In the genomic region with DNA sequence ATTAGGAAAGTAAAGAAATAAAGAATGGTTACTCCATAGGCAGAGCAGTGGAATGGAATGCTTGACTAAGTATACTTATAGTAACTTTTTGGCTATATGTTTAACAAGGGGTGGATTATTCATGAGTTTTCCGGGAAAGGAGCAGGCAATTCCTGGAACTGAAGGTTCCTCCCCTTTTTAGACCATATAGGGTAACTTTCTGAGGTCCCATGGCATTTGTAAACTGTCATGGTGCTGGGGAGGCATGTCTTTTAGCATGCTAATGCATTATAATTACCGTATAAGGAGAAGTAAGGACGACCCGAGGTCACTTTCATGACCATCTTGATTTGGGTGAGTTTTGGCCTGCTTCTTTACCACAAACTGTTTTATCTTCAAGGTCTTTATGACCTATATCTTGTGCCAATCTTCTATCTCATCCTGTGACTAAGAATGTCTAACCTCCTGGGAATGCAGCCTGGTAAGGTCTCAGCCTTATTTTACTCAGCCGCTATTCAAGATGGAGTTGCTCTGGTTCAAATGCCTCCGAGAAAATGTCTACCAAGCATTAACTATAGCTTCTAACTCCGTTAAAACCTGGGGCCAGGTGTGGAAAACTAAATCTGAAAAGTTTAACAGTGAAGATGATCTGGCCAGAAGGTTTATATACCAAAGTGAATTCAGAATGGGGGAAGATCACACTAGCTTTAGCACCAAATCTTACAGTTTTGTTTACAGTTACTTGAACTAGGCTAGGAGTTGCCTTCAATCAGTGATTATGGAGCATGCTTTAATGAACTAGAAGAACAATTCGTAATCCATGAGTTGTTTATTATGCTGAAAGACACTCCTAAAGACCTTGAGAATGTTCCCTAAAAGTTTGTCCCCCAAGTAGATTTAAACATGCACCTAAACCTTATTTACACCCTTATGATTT, we compare ENCODE assay signal across 1 cellular context.
TF ChIP-seq lines count a peak whose summit lies in the region.

No MANE protein-coding gene starts in this region.

TF ChIP-seq in K562, 482 proteins besides CTCF, POLR2A, EP300 and RAD21 (continued from another document):
- TF ChIP-seq, protein P1, sequence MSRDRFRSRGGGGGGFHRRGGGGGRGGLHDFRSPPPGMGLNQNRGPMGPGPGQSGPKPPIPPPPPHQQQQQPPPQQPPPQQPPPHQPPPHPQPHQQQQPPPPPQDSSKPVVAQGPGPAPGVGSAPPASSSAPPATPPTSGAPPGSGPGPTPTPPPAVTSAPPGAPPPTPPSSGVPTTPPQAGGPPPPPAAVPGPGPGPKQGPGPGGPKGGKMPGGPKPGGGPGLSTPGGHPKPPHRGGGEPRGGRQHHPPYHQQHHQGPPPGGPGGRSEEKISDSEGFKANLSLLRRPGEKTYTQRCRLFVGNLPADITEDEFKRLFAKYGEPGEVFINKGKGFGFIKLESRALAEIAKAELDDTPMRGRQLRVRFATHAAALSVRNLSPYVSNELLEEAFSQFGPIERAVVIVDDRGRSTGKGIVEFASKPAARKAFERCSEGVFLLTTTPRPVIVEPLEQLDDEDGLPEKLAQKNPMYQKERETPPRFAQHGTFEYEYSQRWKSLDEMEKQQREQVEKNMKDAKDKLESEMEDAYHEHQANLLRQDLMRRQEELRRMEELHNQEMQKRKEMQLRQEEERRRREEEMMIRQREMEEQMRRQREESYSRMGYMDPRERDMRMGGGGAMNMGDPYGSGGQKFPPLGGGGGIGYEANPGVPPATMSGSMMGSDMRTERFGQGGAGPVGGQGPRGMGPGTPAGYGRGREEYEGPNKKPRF (IDR thresholded peaks at IDR 0.05; ENCODE audit: low read depth, low read length) = no peak
- TF ChIP-seq NELFE (IDR thresholded peaks at IDR 0.05; ENCODE audit: insufficient read depth, insufficient read length) (no peak), GTF2B (IDR thresholded peaks at IDR 0.05; ENCODE audit: extremely low read depth, insufficient read length) (no peak), ZNF79 (CRISPR knock-in tag; IDR thresholded peaks at IDR 0.05; ENCODE audit: low read depth) (peak; percentile 72; the same call in 1 of the 2 replicates), KLF13 (tag; IDR thresholded peaks at IDR 0.05; ENCODE audit: borderline replicate concordance, low read depth) (peak; percentile 86), STAT5A (IDR thresholded peaks at IDR 0.05; ENCODE audit: borderline replicate concordance, low read length) (peak; percentile 88), BRD4 (IDR thresholded peaks at IDR 0.05) (peak; percentile 43; the same call in 1 of the 2 replicates), XRCC5 (IDR thresholded peaks at IDR 0.05; ENCODE audit: low read depth, low read length) (no peak), ZEB2 (IDR thresholded peaks at IDR 0.05) (no peak), SMARCB1 (IDR thresholded peaks at IDR 0.05; ENCODE audit: insufficient read length, low read depth) (no peak)
- TF ChIP-seq, protein P2, sequence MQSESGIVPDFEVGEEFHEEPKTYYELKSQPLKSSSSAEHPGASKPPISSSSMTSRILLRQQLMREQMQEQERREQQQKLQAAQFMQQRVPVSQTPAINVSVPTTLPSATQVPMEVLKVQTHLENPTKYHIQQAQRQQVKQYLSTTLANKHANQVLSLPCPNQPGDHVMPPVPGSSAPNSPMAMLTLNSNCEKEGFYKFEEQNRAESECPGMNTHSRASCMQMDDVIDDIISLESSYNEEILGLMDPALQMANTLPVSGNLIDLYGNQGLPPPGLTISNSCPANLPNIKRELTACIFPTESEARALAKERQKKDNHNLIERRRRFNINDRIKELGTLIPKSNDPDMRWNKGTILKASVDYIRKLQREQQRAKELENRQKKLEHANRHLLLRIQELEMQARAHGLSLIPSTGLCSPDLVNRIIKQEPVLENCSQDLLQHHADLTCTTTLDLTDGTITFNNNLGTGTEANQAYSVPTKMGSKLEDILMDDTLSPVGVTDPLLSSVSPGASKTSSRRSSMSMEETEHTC (IDR thresholded peaks at IDR 0.05) = no peak
- TF ChIP-seq, protein P3, sequence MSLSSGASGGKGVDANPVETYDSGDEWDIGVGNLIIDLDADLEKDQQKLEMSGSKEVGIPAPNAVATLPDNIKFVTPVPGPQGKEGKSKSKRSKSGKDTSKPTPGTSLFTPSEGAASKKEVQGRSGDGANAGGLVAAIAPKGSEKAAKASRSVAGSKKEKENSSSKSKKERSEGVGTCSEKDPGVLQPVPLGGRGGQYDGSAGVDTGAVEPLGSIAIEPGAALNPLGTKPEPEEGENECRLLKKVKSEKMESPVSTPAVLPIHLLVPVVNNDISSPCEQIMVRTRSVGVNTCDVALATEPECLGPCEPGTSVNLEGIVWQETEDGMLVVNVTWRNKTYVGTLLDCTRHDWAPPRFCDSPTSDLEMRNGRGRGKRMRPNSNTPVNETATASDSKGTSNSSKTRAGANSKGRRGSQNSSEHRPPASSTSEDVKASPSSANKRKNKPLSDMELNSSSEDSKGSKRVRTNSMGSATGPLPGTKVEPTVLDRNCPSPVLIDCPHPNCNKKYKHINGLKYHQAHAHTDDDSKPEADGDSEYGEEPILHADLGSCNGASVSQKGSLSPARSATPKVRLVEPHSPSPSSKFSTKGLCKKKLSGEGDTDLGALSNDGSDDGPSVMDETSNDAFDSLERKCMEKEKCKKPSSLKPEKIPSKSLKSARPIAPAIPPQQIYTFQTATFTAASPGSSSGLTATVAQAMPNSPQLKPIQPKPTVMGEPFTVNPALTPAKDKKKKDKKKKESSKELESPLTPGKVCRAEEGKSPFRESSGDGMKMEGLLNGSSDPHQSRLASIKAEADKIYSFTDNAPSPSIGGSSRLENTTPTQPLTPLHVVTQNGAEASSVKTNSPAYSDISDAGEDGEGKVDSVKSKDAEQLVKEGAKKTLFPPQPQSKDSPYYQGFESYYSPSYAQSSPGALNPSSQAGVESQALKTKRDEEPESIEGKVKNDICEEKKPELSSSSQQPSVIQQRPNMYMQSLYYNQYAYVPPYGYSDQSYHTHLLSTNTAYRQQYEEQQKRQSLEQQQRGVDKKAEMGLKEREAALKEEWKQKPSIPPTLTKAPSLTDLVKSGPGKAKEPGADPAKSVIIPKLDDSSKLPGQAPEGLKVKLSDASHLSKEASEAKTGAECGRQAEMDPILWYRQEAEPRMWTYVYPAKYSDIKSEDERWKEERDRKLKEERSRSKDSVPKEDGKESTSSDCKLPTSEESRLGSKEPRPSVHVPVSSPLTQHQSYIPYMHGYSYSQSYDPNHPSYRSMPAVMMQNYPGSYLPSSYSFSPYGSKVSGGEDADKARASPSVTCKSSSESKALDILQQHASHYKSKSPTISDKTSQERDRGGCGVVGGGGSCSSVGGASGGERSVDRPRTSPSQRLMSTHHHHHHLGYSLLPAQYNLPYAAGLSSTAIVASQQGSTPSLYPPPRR (CRISPR knock-in tag; IDR thresholded peaks at IDR 0.05; ENCODE audit: borderline replicate concordance) = no peak
- TF ChIP-seq, protein P4, sequence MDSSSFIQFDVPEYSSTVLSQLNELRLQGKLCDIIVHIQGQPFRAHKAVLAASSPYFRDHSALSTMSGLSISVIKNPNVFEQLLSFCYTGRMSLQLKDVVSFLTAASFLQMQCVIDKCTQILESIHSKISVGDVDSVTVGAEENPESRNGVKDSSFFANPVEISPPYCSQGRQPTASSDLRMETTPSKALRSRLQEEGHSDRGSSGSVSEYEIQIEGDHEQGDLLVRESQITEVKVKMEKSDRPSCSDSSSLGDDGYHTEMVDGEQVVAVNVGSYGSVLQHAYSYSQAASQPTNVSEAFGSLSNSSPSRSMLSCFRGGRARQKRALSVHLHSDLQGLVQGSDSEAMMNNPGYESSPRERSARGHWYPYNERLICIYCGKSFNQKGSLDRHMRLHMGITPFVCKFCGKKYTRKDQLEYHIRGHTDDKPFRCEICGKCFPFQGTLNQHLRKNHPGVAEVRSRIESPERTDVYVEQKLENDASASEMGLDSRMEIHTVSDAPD (CRISPR knock-in tag; IDR thresholded peaks at IDR 0.05) = peak; percentile 84
